In the genomic region with DNA sequence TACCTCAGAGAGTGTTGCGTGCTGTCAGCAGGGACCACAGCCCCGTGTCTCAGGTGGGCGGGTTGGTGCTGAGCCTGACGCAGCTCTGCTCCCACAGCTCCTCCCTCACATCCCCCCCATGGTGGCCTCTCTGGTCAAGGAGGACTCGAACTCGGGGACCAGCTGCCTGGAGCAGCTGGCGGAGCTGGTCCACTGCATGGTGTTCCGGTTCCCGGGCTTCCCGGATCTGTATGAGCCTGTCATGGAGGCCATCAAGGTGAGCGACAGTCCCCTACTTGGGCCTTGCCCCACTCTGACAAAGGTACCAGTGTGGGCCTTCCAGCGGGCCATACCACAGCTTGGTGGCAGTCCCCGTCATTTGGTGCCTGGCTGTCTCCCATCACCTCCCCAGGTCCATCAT, we compare ENCODE assay signal across 11 cellular contexts.
"Had no signal": no experiment of that assay in that cellular context is flagged by ENCODE, and none has a peak within 500 bp of the region (broad histone marks: within the 10 kb centered on the region; RNA-seq: fewer than 3 reads in every experiment).

No MANE protein-coding gene starts in this region.

- DNase-seq: activated CD4-positive, CD25-positive, alpha-beta regulatory T cell; activated T-cell treated with anti-CD3 and anti-CD28 coated beads, Interleukin-2, amount 50 U/mL, for 4 hours; effector CD4-positive, alpha-beta T cell; heart right ventricle; small intestine had no signal

- H3K27ac ChIP-seq: coronary artery, heart right ventricle, SK-N-MC had no signal

- H3K27me3 ChIP-seq: ascending aorta, heart right ventricle had no signal

- H3K9me3 Mint-ChIP-seq: activated T-cell treated with anti-CD3 and anti-CD28 coated beads, Interleukin-2, amount 50 U/mL, for 4 hours; stimulated activated effector memory CD8-positive, alpha-beta T cell treated with anti-CD3 and anti-CD28 coated beads, Interleukin-12 subunit alpha, Interleukin-12 subunit beta, amount 100 ng/mL, for 72 hours; type B pancreatic cell had no signal

- H3K4me3 Mint-ChIP-seq: activated T-cell treated with anti-CD3 and anti-CD28 coated beads, Interleukin-2, amount 50 U/mL, for 4 hours; stimulated activated effector memory CD8-positive, alpha-beta T cell treated with anti-CD3 and anti-CD28 coated beads, Interleukin-12 subunit alpha, Interleukin-12 subunit beta, amount 100 ng/mL, for 72 hours; type B pancreatic cell had no signal

- H3K4me1 ChIP-seq: ascending aorta had no signal

- H3K9me3 ChIP-seq: ascending aorta, heart right ventricle had no signal

- ATAC-seq: activated T-cell treated with anti-CD3 and anti-CD28 coated beads, Interleukin-2, amount 50 U/mL, for 4 hours; left lobe of liver; stimulated activated effector memory CD8-positive, alpha-beta T cell treated with anti-CD3 and anti-CD28 coated beads, Interleukin-12 subunit alpha, Interleukin-12 subunit beta, amount 100 ng/mL, for 72 hours had no signal

- H3K4me3 ChIP-seq: ascending aorta, coronary artery, heart right ventricle, SK-N-MC had no signal

- H3K27ac Mint-ChIP-seq: type B pancreatic cell had no signal

- H3K36me3 Mint-ChIP-seq: stimulated activated effector memory CD8-positive, alpha-beta T cell treated with anti-CD3 and anti-CD28 coated beads, Interleukin-12 subunit alpha, Interleukin-12 subunit beta, amount 100 ng/mL, for 72 hours had no signal

- H3K27me3 Mint-ChIP-seq: type B pancreatic cell had no signal
